Comparison of ENCODE assay signal across 29 cellular contexts in genomic region chr2:153152036-153152435, GRCh38.
"Had no signal": no experiment of that assay in that cellular context is flagged by ENCODE, and none has a peak within 500 bp of the region (broad histone marks: within the 10 kb centered on the region; RNA-seq: fewer than 3 reads in every experiment).

No MANE protein-coding gene starts in this region.

- FAIRE-seq: bronchial epithelial cell, TTC549 had no signal

- H3K4me3 ChIP-seq: ascending aorta, cardiac muscle cell had no signal

- H3K27ac ChIP-seq: ascending aorta, cardiac muscle cell, VCaP had no signal

- ATAC-seq: activated CD8-positive, alpha-beta memory T cell treated with anti-CD3 and anti-CD28 coated beads, Interleukin-2, amount 10 ng/mL, durations not matched to agents 7 days and 5 days; activated CD8-positive, alpha-beta T cell treated with anti-CD3 and anti-CD28 coated beads, Interleukin-2, amount 10 ng/mL, durations not matched to agents 7 days and 5 days; activated naive CD8-positive, alpha-beta T cell treated with anti-CD3 and anti-CD28 coated beads, Interleukin-2, amount 50 U/mL, for 24 hours had no signal

- H3K9me3 ChIP-seq: ascending aorta had no signal

- DNase-seq: activated B cell treated with CpG ODN at 0.5 μM for 24 hours; activated CD4-positive, alpha-beta memory T cell treated with anti-CD3 and anti-CD28 coated beads, Interleukin-2, amount 10 ng/mL, durations not matched to agents 7 days and 5 days; activated CD4-positive, alpha-beta T cell treated with anti-CD3 and anti-CD28 coated beads for 4 hours; activated CD4-positive, alpha-beta T cell treated with anti-CD3 and anti-CD28 coated beads, Interleukin-2, amount 10 ng/mL, durations not matched to agents 24 days and 14 days; activated CD4-positive, alpha-beta T cell treated with anti-CD3 and anti-CD28 coated beads, Interleukin-2, amount 50 U/mL, for 48 hours; activated CD4-positive, CD25-positive, alpha-beta regulatory T cell treated with anti-CD3 and anti-CD28 coated beads, Interleukin-2, amount 50 U/mL, for 72 hours; activated CD8-positive, alpha-beta memory T cell treated with anti-CD3 and anti-CD28 coated beads for 24 hours; activated CD8-positive, alpha-beta memory T cell treated with anti-CD3 and anti-CD28 coated beads, Interleukin-2, amount 10 ng/mL, durations not matched to agents 7 days and 5 days; activated CD8-positive, alpha-beta memory T cell treated with anti-CD3 and anti-CD28 coated beads, Interleukin-2, amount 50 U/mL, for 48 hours; activated CD8-positive, alpha-beta T cell treated with anti-CD3 and anti-CD28 coated beads, Interleukin-2, amount 10 ng/mL, durations not matched to agents 7 days and 5 days; activated effector memory CD4-positive, alpha-beta T cell treated with Interleukin-2 at 50 U/mL for 16 hours; activated gamma-delta T cell; activated naive CD4-positive, alpha-beta T cell treated with anti-CD3 and anti-CD28 coated beads, Interleukin-2, amount 10 ng/mL, durations not matched to agents 7 days and 5 days; activated naive CD4-positive, alpha-beta T cell treated with Interleukin-2 at 50 U/mL for 16 hours; activated naive CD8-positive, alpha-beta T cell treated with anti-CD3 and anti-CD28 coated beads, Interleukin-2, amount 10 ng/mL, durations not matched to agents 7 days and 5 days; activated naive CD8-positive, alpha-beta T cell treated with anti-CD3 and anti-CD28 coated beads, Interleukin-2, amount 50 U/mL, for 24 hours; activated T-cell treated with anti-CD3 and anti-CD28 coated beads, Interleukin-2, amount 50 U/mL, for 24 hours; activated T-cell treated with anti-CD3 and anti-CD28 coated beads, Interleukin-2, amount 50 U/mL, for 48 hours; amygdala; anterior cingulate cortex; caudate nucleus; cerebellar nuclear complex; T-helper 2 cell; T-helper 9 cell had no signal

- H3K36me3 ChIP-seq: ascending aorta, cardiac muscle cell had no signal

- H3K27me3 ChIP-seq: ascending aorta, cardiac muscle cell had no signal

- H3K4me1 ChIP-seq: ascending aorta had no signal
